ENCODE assay signal across 1 cellular context in the genomic region with DNA sequence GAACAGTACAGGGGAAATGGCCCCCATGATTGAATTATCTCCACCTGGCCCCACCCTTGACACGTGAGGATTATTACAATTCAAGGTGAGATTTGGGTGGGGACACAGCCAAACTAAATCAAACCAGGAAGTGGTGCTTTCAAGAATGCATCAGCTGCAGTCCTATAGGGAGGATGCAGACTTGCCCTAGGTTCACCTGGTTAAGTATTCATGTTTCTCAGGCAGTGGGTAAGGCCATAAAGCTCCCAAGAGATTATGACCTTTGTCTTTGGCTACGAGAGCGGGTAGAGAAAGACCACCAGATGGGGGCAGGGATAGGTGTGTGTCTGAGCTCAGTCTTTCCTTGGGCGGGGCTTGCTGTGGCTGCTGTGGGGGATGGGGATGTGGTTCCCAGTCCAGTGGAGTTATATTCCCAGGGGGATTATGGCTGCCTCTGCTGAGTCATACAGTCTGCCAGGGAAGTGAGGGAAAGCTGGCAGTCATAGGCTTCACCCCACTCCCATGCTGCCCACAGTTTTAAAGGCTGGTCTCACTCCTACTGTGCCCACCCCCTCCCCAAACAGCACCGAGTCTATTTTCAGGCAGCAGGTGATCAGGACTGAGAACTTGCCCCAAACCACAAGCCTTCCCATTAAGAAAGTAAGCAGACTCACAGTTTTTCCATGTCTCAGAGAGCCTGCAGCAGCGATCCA.
A peak's percentile ranks its signal among the peaks of the same experiment; 100 is the strongest.
TF ChIP-seq lines count a peak whose summit lies in the region.

No MANE protein-coding gene starts in this region.

TF ChIP-seq in HEK293, 187 proteins besides CTCF, POLR2A, EP300 and RAD21 (continued from another document and continues in another):
- TF ChIP-seq, protein P1, sequence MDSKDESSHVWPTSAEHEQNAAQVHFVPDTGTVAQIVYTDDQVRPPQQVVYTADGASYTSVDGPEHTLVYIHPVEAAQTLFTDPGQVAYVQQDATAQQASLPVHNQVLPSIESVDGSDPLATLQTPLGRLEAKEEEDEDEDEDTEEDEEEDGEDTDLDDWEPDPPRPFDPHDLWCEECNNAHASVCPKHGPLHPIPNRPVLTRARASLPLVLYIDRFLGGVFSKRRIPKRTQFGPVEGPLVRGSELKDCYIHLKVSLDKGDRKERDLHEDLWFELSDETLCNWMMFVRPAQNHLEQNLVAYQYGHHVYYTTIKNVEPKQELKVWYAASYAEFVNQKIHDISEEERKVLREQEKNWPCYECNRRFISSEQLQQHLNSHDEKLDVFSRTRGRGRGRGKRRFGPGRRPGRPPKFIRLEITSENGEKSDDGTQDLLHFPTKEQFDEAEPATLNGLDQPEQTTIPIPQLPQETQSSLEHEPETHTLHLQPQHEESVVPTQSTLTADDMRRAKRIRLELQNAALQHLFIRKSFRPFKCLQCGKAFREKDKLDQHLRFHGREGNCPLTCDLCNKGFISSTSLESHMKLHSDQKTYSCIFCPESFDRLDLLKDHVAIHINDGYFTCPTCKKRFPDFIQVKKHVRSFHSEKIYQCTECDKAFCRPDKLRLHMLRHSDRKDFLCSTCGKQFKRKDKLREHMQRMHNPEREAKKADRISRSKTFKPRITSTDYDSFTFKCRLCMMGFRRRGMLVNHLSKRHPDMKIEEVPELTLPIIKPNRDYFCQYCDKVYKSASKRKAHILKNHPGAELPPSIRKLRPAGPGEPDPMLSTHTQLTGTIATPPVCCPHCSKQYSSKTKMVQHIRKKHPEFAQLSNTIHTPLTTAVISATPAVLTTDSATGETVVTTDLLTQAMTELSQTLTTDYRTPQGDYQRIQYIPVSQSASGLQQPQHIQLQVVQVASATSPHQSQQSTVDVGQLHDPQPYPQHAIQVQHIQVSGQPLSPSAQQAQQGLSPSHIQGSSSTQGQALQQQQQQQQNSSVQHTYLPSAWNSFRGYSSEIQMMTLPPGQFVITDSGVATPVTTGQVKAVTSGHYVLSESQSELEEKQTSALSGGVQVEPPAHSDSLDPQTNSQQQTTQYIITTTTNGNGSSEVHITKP (tag by site-specific recombination; IDR thresholded peaks at IDR 0.05), result no peak
- TF ChIP-seq OVOL3 (tag by site-specific recombination; IDR thresholded peaks at IDR 0.05), result no peak
- TF ChIP-seq, protein P2, sequence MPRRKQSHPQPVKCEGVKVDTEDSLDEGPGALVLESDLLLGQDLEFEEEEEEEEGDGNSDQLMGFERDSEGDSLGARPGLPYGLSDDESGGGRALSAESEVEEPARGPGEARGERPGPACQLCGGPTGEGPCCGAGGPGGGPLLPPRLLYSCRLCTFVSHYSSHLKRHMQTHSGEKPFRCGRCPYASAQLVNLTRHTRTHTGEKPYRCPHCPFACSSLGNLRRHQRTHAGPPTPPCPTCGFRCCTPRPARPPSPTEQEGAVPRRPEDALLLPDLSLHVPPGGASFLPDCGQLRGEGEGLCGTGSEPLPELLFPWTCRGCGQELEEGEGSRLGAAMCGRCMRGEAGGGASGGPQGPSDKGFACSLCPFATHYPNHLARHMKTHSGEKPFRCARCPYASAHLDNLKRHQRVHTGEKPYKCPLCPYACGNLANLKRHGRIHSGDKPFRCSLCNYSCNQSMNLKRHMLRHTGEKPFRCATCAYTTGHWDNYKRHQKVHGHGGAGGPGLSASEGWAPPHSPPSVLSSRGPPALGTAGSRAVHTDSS (tag by site-specific recombination; IDR thresholded peaks at IDR 0.05), result no peak
- TF ChIP-seq GLIS2 (tag by site-specific recombination; IDR thresholded peaks at IDR 0.05), result no peak
- TF ChIP-seq, protein P3, sequence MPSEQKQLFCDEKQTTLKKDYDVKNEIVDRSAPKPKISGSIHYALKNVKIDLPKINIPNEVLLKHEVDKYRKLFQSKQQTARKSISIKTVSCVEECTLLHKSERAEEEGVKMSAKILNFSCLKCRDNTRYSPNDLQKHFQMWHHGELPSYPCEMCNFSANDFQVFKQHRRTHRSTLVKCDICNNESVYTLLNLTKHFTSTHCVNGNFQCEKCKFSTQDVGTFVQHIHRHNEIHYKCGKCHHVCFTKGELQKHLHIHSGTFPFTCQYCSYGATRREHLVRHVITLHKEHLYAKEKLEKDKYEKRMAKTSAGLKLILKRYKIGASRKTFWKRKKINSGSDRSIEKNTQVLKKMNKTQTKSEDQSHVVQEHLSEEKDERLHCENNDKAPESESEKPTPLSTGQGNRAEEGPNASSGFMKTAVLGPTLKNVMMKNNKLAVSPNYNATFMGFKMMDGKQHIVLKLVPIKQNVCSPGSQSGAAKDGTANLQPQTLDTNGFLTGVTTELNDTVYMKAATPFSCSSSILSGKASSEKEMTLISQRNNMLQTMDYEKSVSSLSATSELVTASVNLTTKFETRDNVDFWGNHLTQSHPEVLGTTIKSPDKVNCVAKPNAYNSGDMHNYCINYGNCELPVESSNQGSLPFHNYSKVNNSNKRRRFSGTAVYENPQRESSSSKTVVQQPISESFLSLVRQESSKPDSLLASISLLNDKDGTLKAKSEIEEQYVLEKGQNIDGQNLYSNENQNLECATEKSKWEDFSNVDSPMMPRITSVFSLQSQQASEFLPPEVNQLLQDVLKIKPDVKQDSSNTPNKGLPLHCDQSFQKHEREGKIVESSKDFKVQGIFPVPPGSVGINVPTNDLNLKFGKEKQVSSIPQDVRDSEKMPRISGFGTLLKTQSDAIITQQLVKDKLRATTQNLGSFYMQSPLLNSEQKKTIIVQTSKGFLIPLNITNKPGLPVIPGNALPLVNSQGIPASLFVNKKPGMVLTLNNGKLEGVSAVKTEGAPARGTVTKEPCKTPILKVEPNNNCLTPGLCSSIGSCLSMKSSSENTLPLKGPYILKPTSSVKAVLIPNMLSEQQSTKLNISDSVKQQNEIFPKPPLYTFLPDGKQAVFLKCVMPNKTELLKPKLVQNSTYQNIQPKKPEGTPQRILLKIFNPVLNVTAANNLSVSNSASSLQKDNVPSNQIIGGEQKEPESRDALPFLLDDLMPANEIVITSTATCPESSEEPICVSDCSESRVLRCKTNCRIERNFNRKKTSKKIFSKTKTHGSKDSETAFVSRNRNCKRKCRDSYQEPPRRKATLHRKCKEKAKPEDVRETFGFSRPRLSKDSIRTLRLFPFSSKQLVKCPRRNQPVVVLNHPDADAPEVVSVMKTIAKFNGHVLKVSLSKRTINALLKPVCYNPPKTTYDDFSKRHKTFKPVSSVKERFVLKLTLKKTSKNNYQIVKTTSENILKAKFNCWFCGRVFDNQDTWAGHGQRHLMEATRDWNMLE (tag by site-specific recombination; conservative IDR thresholded peaks at IDR 0.05; ENCODE audit: low read depth), result 0 out of 2 replicates have a peak, but pooled peaks have one; percentile 9
- TF ChIP-seq, protein P4, sequence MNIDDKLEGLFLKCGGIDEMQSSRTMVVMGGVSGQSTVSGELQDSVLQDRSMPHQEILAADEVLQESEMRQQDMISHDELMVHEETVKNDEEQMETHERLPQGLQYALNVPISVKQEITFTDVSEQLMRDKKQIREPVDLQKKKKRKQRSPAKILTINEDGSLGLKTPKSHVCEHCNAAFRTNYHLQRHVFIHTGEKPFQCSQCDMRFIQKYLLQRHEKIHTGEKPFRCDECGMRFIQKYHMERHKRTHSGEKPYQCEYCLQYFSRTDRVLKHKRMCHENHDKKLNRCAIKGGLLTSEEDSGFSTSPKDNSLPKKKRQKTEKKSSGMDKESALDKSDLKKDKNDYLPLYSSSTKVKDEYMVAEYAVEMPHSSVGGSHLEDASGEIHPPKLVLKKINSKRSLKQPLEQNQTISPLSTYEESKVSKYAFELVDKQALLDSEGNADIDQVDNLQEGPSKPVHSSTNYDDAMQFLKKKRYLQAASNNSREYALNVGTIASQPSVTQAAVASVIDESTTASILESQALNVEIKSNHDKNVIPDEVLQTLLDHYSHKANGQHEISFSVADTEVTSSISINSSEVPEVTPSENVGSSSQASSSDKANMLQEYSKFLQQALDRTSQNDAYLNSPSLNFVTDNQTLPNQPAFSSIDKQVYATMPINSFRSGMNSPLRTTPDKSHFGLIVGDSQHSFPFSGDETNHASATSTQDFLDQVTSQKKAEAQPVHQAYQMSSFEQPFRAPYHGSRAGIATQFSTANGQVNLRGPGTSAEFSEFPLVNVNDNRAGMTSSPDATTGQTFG (tag by site-specific recombination; IDR thresholded peaks at IDR 0.05; ENCODE audit: borderline replicate concordance), result no peak
- TF ChIP-seq ZNF529 (tag by site-specific recombination; IDR thresholded peaks at IDR 0.05; ENCODE audit: insufficient replicate concordance), result no peak
- TF ChIP-seq, protein P5, sequence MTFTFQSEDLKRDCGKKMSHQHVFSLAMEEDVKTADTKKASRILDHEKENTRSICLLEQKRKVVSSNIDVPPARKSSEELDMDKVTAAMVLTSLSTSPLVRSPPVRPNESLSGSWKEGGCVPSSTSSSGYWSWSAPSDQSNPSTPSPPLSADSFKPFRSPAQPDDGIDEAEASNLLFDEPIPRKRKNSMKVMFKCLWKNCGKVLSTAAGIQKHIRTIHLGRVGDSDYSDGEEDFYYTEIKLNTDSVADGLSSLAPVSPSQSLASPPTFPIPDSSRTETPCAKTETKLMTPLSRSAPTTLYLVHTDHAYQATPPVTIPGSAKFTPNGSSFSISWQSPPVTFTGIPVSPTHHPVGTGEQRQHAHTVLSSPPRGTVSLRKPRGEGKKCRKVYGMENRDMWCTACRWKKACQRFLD (tag by site-specific recombination; IDR thresholded peaks at IDR 0.05), result no peak
- TF ChIP-seq ZSCAN23 (tag by site-specific recombination; IDR thresholded peaks at IDR 0.05), result no peak
- no peak for TF ChIP-seq ZNF133 (tag by site-specific recombination; IDR thresholded peaks at IDR 0.05)
- TF ChIP-seq ZFP3 (tag by site-specific recombination; IDR thresholded peaks at IDR 0.05; ENCODE audit: low read depth), result no peak
- no peak for TF ChIP-seq ZNF510 (tag by site-specific recombination; IDR thresholded peaks at IDR 0.05; ENCODE audit: insufficient replicate concordance)
- TF ChIP-seq ZNF621 (tag by site-specific recombination; IDR thresholded peaks at IDR 0.05), result no peak
- TF ChIP-seq ZNF184 (tag by site-specific recombination; IDR thresholded peaks at IDR 0.05), result 0 out of 2 replicates have a peak, but pooled peaks have one; percentile 27
- TF ChIP-seq ZNF777 (tag by site-specific recombination; IDR thresholded peaks at IDR 0.05; ENCODE audit: borderline replicate concordance), result no peak
- peak; percentile 45; the same call in 1 of the 2 replicates for TF ChIP-seq ZEB2 (tag by site-specific recombination; IDR thresholded peaks at IDR 0.05)
- TF ChIP-seq, protein P6, sequence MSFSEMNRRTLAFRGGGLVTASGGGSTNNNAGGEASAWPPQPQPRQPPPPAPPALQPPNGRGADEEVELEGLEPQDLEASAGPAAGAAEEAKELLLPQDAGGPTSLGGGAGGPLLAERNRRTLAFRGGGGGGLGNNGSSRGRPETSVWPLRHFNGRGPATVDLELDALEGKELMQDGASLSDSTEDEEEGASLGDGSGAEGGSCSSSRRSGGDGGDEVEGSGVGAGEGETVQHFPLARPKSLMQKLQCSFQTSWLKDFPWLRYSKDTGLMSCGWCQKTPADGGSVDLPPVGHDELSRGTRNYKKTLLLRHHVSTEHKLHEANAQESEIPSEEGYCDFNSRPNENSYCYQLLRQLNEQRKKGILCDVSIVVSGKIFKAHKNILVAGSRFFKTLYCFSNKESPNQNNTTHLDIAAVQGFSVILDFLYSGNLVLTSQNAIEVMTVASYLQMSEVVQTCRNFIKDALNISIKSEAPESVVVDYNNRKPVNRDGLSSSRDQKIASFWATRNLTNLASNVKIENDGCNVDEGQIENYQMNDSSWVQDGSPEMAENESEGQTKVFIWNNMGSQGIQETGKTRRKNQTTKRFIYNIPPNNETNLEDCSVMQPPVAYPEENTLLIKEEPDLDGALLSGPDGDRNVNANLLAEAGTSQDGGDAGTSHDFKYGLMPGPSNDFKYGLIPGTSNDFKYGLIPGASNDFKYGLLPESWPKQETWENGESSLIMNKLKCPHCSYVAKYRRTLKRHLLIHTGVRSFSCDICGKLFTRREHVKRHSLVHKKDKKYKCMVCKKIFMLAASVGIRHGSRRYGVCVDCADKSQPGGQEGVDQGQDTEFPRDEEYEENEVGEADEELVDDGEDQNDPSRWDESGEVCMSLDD (tag by site-specific recombination; IDR thresholded peaks at IDR 0.05), result 0 out of 2 replicates have a peak, but pooled peaks have one; percentile 44
- TF ChIP-seq ZNF138 (tag by site-specific recombination; IDR thresholded peaks at IDR 0.05; ENCODE audit: borderline replicate concordance), result no peak
- no peak for TF ChIP-seq ZNF239 (tag by site-specific recombination; IDR thresholded peaks at IDR 0.05)
- no peak for TF ChIP-seq IKZF3 (tag by site-specific recombination; IDR thresholded peaks at IDR 0.05)
- TF ChIP-seq, protein P7, sequence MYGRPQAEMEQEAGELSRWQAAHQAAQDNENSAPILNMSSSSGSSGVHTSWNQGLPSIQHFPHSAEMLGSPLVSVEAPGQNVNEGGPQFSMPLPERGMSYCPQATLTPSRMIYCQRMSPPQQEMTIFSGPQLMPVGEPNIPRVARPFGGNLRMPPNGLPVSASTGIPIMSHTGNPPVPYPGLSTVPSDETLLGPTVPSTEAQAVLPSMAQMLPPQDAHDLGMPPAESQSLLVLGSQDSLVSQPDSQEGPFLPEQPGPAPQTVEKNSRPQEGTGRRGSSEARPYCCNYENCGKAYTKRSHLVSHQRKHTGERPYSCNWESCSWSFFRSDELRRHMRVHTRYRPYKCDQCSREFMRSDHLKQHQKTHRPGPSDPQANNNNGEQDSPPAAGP (tag by site-specific recombination; IDR thresholded peaks at IDR 0.05), result peak; percentile 51; the same call in 1 of the 2 replicates
- TF ChIP-seq YY2 (tag by site-specific recombination; IDR thresholded peaks at IDR 0.05), result peak; percentile 68; the same call in 1 of the 2 replicates
- TF ChIP-seq, protein P8, sequence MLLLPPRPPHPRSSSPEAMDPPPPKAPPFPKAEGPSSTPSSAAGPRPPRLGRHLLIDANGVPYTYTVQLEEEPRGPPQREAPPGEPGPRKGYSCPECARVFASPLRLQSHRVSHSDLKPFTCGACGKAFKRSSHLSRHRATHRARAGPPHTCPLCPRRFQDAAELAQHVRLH (tag by site-specific recombination; IDR thresholded peaks at IDR 0.05), result no peak
- peak; percentile 40 for TF ChIP-seq ZIC2 (tag by site-specific recombination; IDR thresholded peaks at IDR 0.05)
- peak; percentile 64 for TF ChIP-seq ZBTB17 (tag by site-specific recombination; IDR thresholded peaks at IDR 0.05)
- 0 out of 2 replicates have a peak, but pooled peaks have one; percentile 33 for TF ChIP-seq ZNF600 (tag by site-specific recombination; IDR thresholded peaks at IDR 0.05)
- no peak for TF ChIP-seq ZNF341 (tag by site-specific recombination; IDR thresholded peaks at IDR 0.05; ENCODE audit: low read depth)
- TF ChIP-seq ZBTB20 (tag by site-specific recombination; IDR thresholded peaks at IDR 0.05), result 0 out of 2 replicates have a peak, but pooled peaks have one; percentile 15
- TF ChIP-seq ZNF10 (tag by site-specific recombination; IDR thresholded peaks at IDR 0.05), result no peak
- TF ChIP-seq ZNF747 (tag by site-specific recombination; IDR thresholded peaks at IDR 0.05), result no peak
- TF ChIP-seq EGR2 (tag by site-specific recombination; IDR thresholded peaks at IDR 0.05; ENCODE audit: low read depth), result peak; percentile 58
- TF ChIP-seq, protein P9, sequence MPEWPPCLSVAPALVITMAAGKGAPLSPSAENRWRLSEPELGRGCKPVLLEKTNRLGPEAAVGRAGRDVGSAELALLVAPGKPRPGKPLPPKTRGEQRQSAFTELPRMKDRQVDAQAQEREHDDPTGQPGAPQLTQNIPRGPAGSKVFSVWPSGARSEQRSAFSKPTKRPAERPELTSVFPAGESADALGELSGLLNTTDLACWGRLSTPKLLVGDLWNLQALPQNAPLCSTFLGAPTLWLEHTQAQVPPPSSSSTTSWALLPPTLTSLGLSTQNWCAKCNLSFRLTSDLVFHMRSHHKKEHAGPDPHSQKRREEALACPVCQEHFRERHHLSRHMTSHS (tag by site-specific recombination; IDR thresholded peaks at IDR 0.05), result no peak
- no peak for TF ChIP-seq ZNF155 (tag by site-specific recombination; IDR thresholded peaks at IDR 0.05)
- peak; percentile 43; the same call in 1 of the 2 replicates for TF ChIP-seq ZNF366 (tag by site-specific recombination; conservative IDR thresholded peaks at IDR 0.05)
